8 cellular contexts compared by ENCODE assay signal in genomic region chr3:111668912-111669488, GRCh38. TPM values are rescaled to one million over a fixed set of nuclear protein-coding genes. Genes with fewer than 3 reads are reported as not detected.
DNase-seq lines count a peak whose midpoint lies in the region; ATAC-seq, FAIRE-seq and TF ChIP-seq lines count a peak whose summit lies in the region.

No MANE protein-coding gene starts in this region.

- DNase-seq in BE2C = no peak
- DNase-seq in GM18507 (ENCODE audit: extremely low spot score, insufficient read length, low read depth) = no peak
- peak; percentile 18 for DNase-seq in NCI-H524 treated with DMSO at 0.1 percent for 48 hours (lab: John Stamatoyannopoulos, UW)
- DNase-seq in adrenal gland = no peak
- no peak for DNase-seq in right atrium auricular region (ENCODE audit: low spot score)

- H3K9me3 ChIP-seq in BE2C = no peaks in the 10 kb centered on the region
- no peaks in the 10 kb centered on the region for H3K9me3 ChIP-seq in adrenal gland (replicated peaks in 1 of 3)
- no peaks in the 10 kb centered on the region for H3K9me3 ChIP-seq in right atrium auricular region
- H3K9me3 ChIP-seq in skeletal muscle satellite cell (replicated peaks; ENCODE audit: low read length) = no peaks in the 10 kb centered on the region

- no peak for TF ChIP-seq POLR2A in adrenal gland (IDR thresholded peaks at IDR 0.05)

- H3K4me1 ChIP-seq in BE2C = no peaks in the 10 kb centered on the region
- H3K4me1 ChIP-seq in adrenal gland (replicated peaks in 1 of 2) = no peaks in the 10 kb centered on the region
- H3K4me1 ChIP-seq in right atrium auricular region = no peaks in the 10 kb centered on the region
- H3K4me1 ChIP-seq in skeletal muscle satellite cell (ENCODE audit: control insufficient read depth, insufficient read depth, low read length) = peaks cover 44% of the 10 kb centered on the region

- H3K27me3 ChIP-seq in BE2C (no peaks in the 10 kb centered on the region; the same call in 1 of the 2 replicates), adrenal gland (no peaks in the 10 kb centered on the region), right atrium auricular region (no peaks in the 10 kb centered on the region), skeletal muscle satellite cell (ENCODE audit: control insufficient read depth, insufficient read depth, low read length) (no peaks in the 10 kb centered on the region)

- H3K36me3 ChIP-seq in BE2C (no peaks in the 10 kb centered on the region), adrenal gland (replicated peaks in 1 of 2) (no peaks in the 10 kb centered on the region), right atrium auricular region (no peaks in the 10 kb centered on the region), skeletal muscle satellite cell (ENCODE audit: insufficient read depth, low read length) (no peaks in the 10 kb centered on the region)

- no peak overlapping the region for H3K27ac ChIP-seq in adrenal gland
- no peak overlapping the region for H3K27ac ChIP-seq in right atrium auricular region

- H3K9ac ChIP-seq in skeletal muscle satellite cell (ENCODE audit: low read depth, low read length) = peak overlapping the region; percentile 50

- TF ChIP-seq CTCF in BE2C (IDR thresholded peaks at IDR 0.05; ENCODE audit: low read depth, low read length) = peak; percentile 85
- peak; percentile 41 to 85 (median 76) for TF ChIP-seq CTCF in adrenal gland (IDR thresholded peaks at IDR 0.05)
- TF ChIP-seq CTCF in right atrium auricular region (IDR thresholded peaks at IDR 0.05) = peak; percentile 81 to 85

- H3K4me3 ChIP-seq in BE2C (ENCODE audit: low read depth, low read length) = no peak overlapping the region
- no peak overlapping the region for H3K4me3 ChIP-seq in adrenal gland
- H3K4me3 ChIP-seq in right atrium auricular region = no peak overlapping the region
- H3K4me3 ChIP-seq in skeletal muscle satellite cell (ENCODE audit: low read length) = no peak overlapping the region

- FAIRE-seq in GM18507 (lab: Jason Lieb, UNC) = peak; percentile 87

- peak; percentile 44 for ATAC-seq in HG03442 (IDR thresholded peaks at IDR 0.05; ENCODE audit: unreplicated experiment)
- no peak for ATAC-seq in HG03139 (IDR thresholded peaks at IDR 0.05; ENCODE audit: unreplicated experiment)

- intact Hi-C loops in adrenal gland (cut with DNase I) = loop anchor here in 1 of 2 donors (5.0 kb wide), 2 partner anchors 48 to 298 kb away; no protein-coding TSS in a partner anchor

- no peak overlapping the region for H3K4me2 ChIP-seq in skeletal muscle satellite cell (ENCODE audit: low read length)

- whole genome bisulfite sequencing in adrenal gland, 4 donors = 30 to 35% (median 31%) methylated on average over 5 of the region's 5 CpGs

RNA-seq across cellular contexts. Expression of gene PLCXD2, which starts 5.5 kb away (rescaled TPM):
- 0.29 TPM for polyA plus RNA-seq in BE2C (2012; ENCODE audit: insufficient read depth, insufficient read length, low read depth)
- under 1 TPM; 0.19 to 0.77 (median 0.39) TPM for total RNA-seq in adrenal gland
- under 1 TPM; 0.07 to 0.44 (median 0.16) TPM for polyA plus RNA-seq in adrenal gland
- under 1 TPM; 0.19 to 0.43 TPM for total RNA-seq in right atrium auricular region
- total RNA-seq in skeletal muscle satellite cell (2012; rRNA removed) = 0.44 and 0.51 TPM in 2 replicates
